9 cellular contexts compared by ENCODE assay signal in the genomic region with DNA sequence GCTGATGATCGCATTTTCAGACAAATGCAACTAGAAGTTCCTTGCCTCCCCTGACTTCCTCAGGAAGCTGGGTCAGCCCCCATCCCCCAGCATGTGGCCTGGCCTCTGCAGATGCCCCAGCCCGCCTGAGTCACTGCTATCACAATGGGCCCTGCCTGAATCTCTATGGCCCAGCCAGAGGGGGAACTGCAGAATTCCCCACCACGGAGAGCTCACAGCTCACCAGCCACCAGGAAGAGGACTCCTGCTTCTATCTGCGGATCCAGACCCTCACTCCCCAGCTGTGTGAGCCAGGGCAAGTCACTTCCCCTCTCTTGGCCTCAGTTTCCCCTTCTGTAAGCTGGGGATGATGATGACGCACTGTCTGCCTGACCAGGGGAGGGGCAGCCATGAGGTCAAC. TPM values are rescaled to one million over a fixed set of nuclear protein-coding genes. Genes with fewer than 3 reads are reported as not detected.
DNase-seq lines count a peak whose midpoint lies in the region; ATAC-seq and TF ChIP-seq lines count a peak whose summit lies in the region.
"Had no signal": no experiment of that assay in that cellular context is flagged by ENCODE, and none has a peak within 500 bp of the region (broad histone marks: within the 10 kb centered on the region; RNA-seq: fewer than 3 reads in every experiment).

No MANE protein-coding gene starts in this region.

- TF ChIP-seq CTCF in BE2C (IDR thresholded peaks at IDR 0.05; ENCODE audit: low read depth, low read length) (no peak), endothelial cell (IDR thresholded peaks at IDR 0.05; ENCODE audit: unreplicated experiment) (no peak), GM10248 (IDR thresholded peaks at IDR 0.05; ENCODE audit: control extremely low read depth, extremely low read depth, low read depth, missing control alignments) (no peak)

- H3K36me3 ChIP-seq in BE2C = no peaks in the 10 kb centered on the region; the same call in 1 of the 2 replicates
- no peaks in the 10 kb centered on the region for H3K36me3 ChIP-seq in muscle layer of colon (ENCODE audit: insufficient read depth, low read length)
- no peaks in the 10 kb centered on the region for H3K36me3 ChIP-seq in effector memory CD4-positive, alpha-beta T cell (ENCODE audit: control insufficient read depth, insufficient read depth, low read length)

- H3K9me3 ChIP-seq in BE2C (no peaks in the 10 kb centered on the region), muscle layer of colon (ENCODE audit: low read length) (no peaks in the 10 kb centered on the region)
- no peaks in the 10 kb centered on the region for H3K9me3 ChIP-seq in effector memory CD4-positive, alpha-beta T cell (ENCODE audit: control insufficient read depth, low read length)

- H3K27me3 Mint-ChIP-seq in endothelial cell (ENCODE audit: unreplicated experiment) = peaks cover 18% of the 10 kb centered on the region

- CTCF ChIA-PET in GM10248 (lab: Yijun Ruan, JAX) = interaction anchor here (1.4 kb wide), 1 partner anchor 10 kb away, joined by 3 read pairs; no protein-coding TSS in a partner anchor

- peaks cover 57% of the 10 kb centered on the region for H3K36me3 Mint-ChIP-seq in endothelial cell (ENCODE audit: low read depth, unreplicated experiment)
- H3K36me3 Mint-ChIP-seq: stimulated activated memory B cell treated with anti-CD40 and anti-IgM and Interleukin-4, amounts not matched to agents 10 μg/mL and 1 μg/mL and 100 μg/mL, for 72 hours had no signal

- H3K27me3 ChIP-seq in BE2C (no peaks in the 10 kb centered on the region), muscle layer of colon (ENCODE audit: control insufficient read depth in 1 of 2, insufficient read depth in 2 of 2, low read length in 2 of 2) (peaks cover 0 to 2% of the 10 kb centered on the region in 2 donors)
- H3K27me3 ChIP-seq in effector memory CD4-positive, alpha-beta T cell (replicated peaks; ENCODE audit: control insufficient read depth, insufficient read depth, low read length, poor library complexity, severe bottlenecking) = no peaks in the 10 kb centered on the region

- POLR2A ChIA-PET in GM10248 (lab: Yijun Ruan, JAX) = no interaction called here

- H3K27ac ChIP-seq in muscle layer of colon (ENCODE audit: low read depth, low read length) = peak overlapping the region; percentile 13
- H3K27ac ChIP-seq in effector memory CD4-positive, alpha-beta T cell (ENCODE audit: insufficient read depth, low read length, poor library complexity, severe bottlenecking) = no peak overlapping the region

- no peak for ATAC-seq in HG03039 (IDR thresholded peaks at IDR 0.05; ENCODE audit: unreplicated experiment)
- ATAC-seq: stimulated activated memory B cell treated with anti-CD40 and anti-IgM and Interleukin-4, amounts not matched to agents 10 μg/mL and 1 μg/mL and 100 μg/mL, for 72 hours had no signal

- no peak overlapping the region for H3K9ac ChIP-seq in muscle layer of colon (ENCODE audit: low read length)

- H3K4me1 Mint-ChIP-seq in endothelial cell (ENCODE audit: unreplicated experiment) = peaks cover 83% of the 10 kb centered on the region
- H3K4me1 Mint-ChIP-seq: stimulated activated memory B cell treated with anti-CD40 and anti-IgM and Interleukin-4, amounts not matched to agents 10 μg/mL and 1 μg/mL and 100 μg/mL, for 72 hours had no signal

- DNase-seq in BE2C (peak; percentile 64), NOMO-1 treated with dmso at 0.1 percent for 144 hours (lab: John Stamatoyannopoulos, UW; ENCODE audit: unreplicated experiment) (peak; percentile 77), endothelial cell (ENCODE audit: low spot score) (peak; percentile 72), GM10248 (ENCODE audit: extremely low spot score) (no peak)
- no peak for DNase-seq in effector memory CD4-positive, alpha-beta T cell
- DNase-seq in activated CD4-positive, alpha-beta T cell treated with anti-CD3 and anti-CD28 coated beads, Interleukin-2, amount 50 U/mL, for 48 hours = no peak

- peak overlapping the region; percentile 100 for H3K4me3 Mint-ChIP-seq in endothelial cell (ENCODE audit: unreplicated experiment)
- H3K4me3 Mint-ChIP-seq: stimulated activated memory B cell treated with anti-CD40 and anti-IgM and Interleukin-4, amounts not matched to agents 10 μg/mL and 1 μg/mL and 100 μg/mL, for 72 hours had no signal

- H3K4me3 ChIP-seq in BE2C (ENCODE audit: low read depth, low read length) (no peak overlapping the region), muscle layer of colon (ENCODE audit: low read depth in 1 of 2, low read length in 2 of 2) (no peak overlapping the region)
- no peak overlapping the region for H3K4me3 ChIP-seq in effector memory CD4-positive, alpha-beta T cell (ENCODE audit: insufficient read depth, low read depth, low read length, poor library complexity, severe bottlenecking)

- no peaks in the 10 kb centered on the region for H3K9me3 Mint-ChIP-seq in endothelial cell (ENCODE audit: unreplicated experiment)
- H3K9me3 Mint-ChIP-seq: stimulated activated memory B cell treated with anti-CD40 and anti-IgM and Interleukin-4, amounts not matched to agents 10 μg/mL and 1 μg/mL and 100 μg/mL, for 72 hours had no signal

- peak overlapping the region; percentile 94 for H3K27ac Mint-ChIP-seq in endothelial cell (ENCODE audit: unreplicated experiment)
- H3K27ac Mint-ChIP-seq: stimulated activated memory B cell treated with anti-CD40 and anti-IgM and Interleukin-4, amounts not matched to agents 10 μg/mL and 1 μg/mL and 100 μg/mL, for 72 hours had no signal

- H3K4me1 ChIP-seq in BE2C (peaks cover 33% of the 10 kb centered on the region), muscle layer of colon (ENCODE audit: insufficient read depth, low read length) (peaks cover 78% of the 10 kb centered on the region)
- peaks cover 3% of the 10 kb centered on the region for H3K4me1 ChIP-seq in effector memory CD4-positive, alpha-beta T cell (ENCODE audit: control insufficient read depth, insufficient read depth, low read length, poor library complexity, severe bottlenecking)

RNA-seq across cellular contexts. Expression of a gene that starts 6.9 kb away (rescaled TPM):
- 227 TPM for polyA plus RNA-seq in BE2C (2012; ENCODE audit: insufficient read depth, insufficient read length, low read depth)
- 1,753 TPM for total RNA-seq in endothelial cell (ENCODE audit: unreplicated experiment)

RNA-seq across cellular contexts. Expression of a gene that starts 56.6 kb away (rescaled TPM):
- polyA plus RNA-seq in BE2C (2012; ENCODE audit: insufficient read depth, insufficient read length, low read depth) = not detected
- total RNA-seq in endothelial cell (ENCODE audit: unreplicated experiment) = 2.7 TPM

Comparison
In these comparisons a context has a peak if more than half of its experiments do, and no peak if none do; other contexts are left out.
1. DNase-seq: peak in BE2C (single experiment), NOMO-1 treated with dmso at 0.1 percent for 144 hours (single experiment) and endothelial cell (single experiment); none in effector memory CD4-positive, alpha-beta T cell (0 of 3), GM10248 (single experiment) and activated CD4-positive, alpha-beta T cell treated with anti-CD3 and anti-CD28 coated beads, Interleukin-2, amount 50 U/mL, for 48 hours (0 of 2).